Comparison of ENCODE assay signal across 1 cellular context in the genomic region with DNA sequence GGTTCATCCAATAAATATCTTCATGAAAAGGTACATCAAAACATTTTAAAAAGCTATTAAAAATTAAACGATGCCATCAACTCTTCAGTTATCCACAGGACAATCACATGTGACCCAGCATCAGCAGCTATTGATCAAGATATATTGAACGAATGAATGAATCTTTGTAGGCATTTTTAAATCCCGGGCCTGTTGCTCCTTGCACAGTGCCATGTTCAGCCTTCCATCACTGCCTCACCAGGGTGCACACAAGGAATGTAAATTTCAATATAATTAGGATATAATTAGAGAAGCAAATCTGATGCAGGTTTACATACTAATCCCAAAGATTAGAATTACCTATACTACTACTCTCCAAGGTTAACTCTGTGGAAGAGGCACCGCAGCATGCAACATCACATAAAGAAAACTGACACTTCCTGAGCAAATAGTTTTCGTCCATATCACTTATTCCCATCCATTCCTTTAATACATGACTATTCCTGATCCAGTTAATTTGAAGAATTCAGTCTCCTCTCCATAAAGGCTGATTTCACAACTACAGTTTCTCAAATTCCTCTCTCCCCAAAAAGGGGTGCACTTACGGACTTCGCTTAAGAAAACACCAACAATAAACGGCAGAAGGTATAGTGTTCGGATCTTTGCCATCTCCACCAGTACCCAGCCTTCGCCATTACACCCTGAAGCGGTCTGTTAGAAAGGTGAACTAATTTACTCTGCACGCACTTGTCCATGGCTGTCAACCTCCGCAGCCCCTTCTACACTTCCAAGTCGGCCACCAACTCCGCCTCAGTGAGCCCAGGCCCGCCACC.
TF ChIP-seq lines count a peak whose summit lies in the region.

No MANE protein-coding gene starts in this region.

TF ChIP-seq in H1, 55 proteins besides CTCF, POLR2A, EP300 and RAD21:
- TF ChIP-seq, protein P1, sequence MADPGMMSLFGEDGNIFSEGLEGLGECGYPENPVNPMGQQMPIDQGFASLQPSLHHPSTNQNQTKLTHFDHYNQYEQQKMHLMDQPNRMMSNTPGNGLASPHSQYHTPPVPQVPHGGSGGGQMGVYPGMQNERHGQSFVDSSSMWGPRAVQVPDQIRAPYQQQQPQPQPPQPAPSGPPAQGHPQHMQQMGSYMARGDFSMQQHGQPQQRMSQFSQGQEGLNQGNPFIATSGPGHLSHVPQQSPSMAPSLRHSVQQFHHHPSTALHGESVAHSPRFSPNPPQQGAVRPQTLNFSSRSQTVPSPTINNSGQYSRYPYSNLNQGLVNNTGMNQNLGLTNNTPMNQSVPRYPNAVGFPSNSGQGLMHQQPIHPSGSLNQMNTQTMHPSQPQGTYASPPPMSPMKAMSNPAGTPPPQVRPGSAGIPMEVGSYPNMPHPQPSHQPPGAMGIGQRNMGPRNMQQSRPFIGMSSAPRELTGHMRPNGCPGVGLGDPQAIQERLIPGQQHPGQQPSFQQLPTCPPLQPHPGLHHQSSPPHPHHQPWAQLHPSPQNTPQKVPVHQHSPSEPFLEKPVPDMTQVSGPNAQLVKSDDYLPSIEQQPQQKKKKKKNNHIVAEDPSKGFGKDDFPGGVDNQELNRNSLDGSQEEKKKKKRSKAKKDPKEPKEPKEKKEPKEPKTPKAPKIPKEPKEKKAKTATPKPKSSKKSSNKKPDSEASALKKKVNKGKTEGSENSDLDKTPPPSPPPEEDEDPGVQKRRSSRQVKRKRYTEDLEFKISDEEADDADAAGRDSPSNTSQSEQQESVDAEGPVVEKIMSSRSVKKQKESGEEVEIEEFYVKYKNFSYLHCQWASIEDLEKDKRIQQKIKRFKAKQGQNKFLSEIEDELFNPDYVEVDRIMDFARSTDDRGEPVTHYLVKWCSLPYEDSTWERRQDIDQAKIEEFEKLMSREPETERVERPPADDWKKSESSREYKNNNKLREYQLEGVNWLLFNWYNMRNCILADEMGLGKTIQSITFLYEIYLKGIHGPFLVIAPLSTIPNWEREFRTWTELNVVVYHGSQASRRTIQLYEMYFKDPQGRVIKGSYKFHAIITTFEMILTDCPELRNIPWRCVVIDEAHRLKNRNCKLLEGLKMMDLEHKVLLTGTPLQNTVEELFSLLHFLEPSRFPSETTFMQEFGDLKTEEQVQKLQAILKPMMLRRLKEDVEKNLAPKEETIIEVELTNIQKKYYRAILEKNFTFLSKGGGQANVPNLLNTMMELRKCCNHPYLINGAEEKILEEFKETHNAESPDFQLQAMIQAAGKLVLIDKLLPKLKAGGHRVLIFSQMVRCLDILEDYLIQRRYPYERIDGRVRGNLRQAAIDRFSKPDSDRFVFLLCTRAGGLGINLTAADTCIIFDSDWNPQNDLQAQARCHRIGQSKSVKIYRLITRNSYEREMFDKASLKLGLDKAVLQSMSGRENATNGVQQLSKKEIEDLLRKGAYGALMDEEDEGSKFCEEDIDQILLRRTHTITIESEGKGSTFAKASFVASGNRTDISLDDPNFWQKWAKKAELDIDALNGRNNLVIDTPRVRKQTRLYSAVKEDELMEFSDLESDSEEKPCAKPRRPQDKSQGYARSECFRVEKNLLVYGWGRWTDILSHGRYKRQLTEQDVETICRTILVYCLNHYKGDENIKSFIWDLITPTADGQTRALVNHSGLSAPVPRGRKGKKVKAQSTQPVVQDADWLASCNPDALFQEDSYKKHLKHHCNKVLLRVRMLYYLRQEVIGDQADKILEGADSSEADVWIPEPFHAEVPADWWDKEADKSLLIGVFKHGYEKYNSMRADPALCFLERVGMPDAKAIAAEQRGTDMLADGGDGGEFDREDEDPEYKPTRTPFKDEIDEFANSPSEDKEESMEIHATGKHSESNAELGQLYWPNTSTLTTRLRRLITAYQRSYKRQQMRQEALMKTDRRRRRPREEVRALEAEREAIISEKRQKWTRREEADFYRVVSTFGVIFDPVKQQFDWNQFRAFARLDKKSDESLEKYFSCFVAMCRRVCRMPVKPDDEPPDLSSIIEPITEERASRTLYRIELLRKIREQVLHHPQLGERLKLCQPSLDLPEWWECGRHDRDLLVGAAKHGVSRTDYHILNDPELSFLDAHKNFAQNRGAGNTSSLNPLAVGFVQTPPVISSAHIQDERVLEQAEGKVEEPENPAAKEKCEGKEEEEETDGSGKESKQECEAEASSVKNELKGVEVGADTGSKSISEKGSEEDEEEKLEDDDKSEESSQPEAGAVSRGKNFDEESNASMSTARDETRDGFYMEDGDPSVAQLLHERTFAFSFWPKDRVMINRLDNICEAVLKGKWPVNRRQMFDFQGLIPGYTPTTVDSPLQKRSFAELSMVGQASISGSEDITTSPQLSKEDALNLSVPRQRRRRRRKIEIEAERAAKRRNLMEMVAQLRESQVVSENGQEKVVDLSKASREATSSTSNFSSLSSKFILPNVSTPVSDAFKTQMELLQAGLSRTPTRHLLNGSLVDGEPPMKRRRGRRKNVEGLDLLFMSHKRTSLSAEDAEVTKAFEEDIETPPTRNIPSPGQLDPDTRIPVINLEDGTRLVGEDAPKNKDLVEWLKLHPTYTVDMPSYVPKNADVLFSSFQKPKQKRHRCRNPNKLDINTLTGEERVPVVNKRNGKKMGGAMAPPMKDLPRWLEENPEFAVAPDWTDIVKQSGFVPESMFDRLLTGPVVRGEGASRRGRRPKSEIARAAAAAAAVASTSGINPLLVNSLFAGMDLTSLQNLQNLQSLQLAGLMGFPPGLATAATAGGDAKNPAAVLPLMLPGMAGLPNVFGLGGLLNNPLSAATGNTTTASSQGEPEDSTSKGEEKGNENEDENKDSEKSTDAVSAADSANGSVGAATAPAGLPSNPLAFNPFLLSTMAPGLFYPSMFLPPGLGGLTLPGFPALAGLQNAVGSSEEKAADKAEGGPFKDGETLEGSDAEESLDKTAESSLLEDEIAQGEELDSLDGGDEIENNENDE (IDR thresholded peaks at IDR 0.05; ENCODE audit: insufficient replicate concordance, low read length), result no peak
- TF ChIP-seq SUZ12 (IDR thresholded peaks at IDR 0.05; ENCODE audit: low read length) (no peak), EGR1 (IDR thresholded peaks at IDR 0.05; ENCODE audit: borderline replicate concordance, low read depth, low read length) (no peak), TCF12 (IDR thresholded peaks at IDR 0.05; ENCODE audit: low read depth, low read length) (no peak), TEAD4 (IDR thresholded peaks at IDR 0.05; ENCODE audit: low read depth, low read length) (no peak), CTBP2 (IDR thresholded peaks at IDR 0.05; ENCODE audit: borderline replicate concordance, insufficient read depth, insufficient read length, low read length) (no peak)
